Comparison of ENCODE assay signal across 1 cellular context in the genomic region with DNA sequence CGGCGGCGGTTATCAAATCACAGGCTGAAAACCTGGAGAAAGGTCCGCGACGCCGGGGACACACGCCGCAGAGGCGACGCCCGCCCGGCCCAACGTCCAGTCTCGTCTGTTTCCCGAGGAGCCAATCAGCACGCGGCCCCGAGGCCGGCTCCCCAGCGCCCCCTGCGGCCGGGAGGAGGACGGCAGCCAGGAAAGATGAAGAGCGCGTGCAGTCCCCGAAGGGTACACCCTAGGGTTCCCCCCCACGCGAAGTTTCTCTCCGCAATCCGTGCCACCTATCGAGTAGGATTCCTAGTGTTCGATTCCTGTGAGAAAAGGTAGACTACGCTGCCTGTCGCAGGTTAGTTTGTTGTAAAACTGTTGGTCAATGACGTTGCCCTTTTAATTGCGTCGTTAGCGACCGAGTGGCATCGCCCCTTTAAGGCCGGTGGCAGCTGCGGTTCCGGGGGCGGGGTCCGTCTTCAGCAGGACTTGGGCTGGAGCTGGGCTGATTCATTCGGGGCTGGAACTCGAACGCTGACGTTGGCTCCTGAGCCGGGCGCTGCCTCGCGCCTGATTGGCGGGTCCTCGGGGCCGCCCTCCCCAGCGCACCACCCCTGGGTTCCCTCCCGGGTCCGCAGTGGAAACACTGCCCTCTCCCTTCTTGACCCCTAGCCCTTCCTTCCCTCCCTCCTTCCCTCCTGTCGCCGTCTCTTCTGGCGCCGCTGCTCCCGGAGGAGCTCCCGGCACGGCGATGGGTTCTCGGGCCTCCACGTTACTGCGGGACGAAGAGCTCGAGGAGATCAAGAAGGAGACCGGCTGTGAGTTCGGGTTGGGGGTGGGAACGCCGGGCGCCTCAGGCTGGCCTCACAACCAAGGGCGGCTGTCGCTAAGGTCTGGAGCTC.
A peak's percentile ranks its signal among the peaks of the same experiment; 100 is the strongest.
TF ChIP-seq lines count a peak whose summit lies in the region.

TSS of gene CHP1 (plus strand) at position 619 of the 884 bp plus-strand sequence. CDS start at position 734, 115 bp downstream.
A gene with protein sequence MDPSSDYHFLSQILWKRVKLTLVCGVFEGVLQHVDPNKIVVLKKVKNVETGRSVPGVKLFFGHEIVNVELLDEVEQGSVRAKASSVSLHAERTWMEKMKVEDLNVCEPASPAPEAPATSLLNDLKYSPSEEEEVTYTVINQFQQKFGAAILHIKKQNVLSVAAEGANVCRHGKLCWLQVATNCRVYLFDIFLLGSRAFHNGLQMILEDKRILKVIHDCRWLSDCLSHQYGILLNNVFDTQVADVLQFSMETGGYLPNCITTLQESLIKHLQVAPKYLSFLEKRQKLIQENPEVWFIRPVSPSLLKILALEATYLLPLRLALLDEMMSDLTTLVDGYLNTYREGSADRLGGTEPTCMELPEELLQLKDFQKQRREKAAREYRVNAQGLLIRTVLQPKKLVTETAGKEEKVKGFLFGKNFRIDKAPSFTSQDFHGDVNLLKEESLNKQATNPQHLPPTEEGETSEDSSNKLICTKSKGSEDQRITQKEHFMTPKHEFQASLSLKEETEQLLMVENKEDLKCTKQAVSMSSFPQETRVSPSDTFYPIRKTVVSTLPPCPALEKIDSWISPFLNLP (minus strand): TSS at position 108 of the 884 bp plus-strand sequence. CDS start 4,182 bp downstream, outside the sequence.

TF ChIP-seq in K562, 482 proteins besides CTCF, POLR2A, EP300 and RAD21 (continued from another document and continues in another):
- TF ChIP-seq ZNF609 (CRISPR knock-in tag; IDR thresholded peaks at IDR 0.05; ENCODE audit: borderline replicate concordance), result peak; percentile 95; the same call in 1 of the 2 replicates
- no peak for TF ChIP-seq ZSCAN29 (IDR thresholded peaks at IDR 0.05)
- peak; percentile 92 for TF ChIP-seq ZBTB43 (CRISPR knock-in tag; IDR thresholded peaks at IDR 0.05)
- no peak for TF ChIP-seq ZNF79 (CRISPR knock-in tag; IDR thresholded peaks at IDR 0.05; ENCODE audit: low read depth)
- TF ChIP-seq PHB (CRISPR knock-in tag; IDR thresholded peaks at IDR 0.05), result peak; percentile 87; the same call in 1 of the 2 replicates
- TF ChIP-seq POLR3A (IDR thresholded peaks at IDR 0.05; ENCODE audit: borderline replicate concordance, extremely low read depth, insufficient read depth, insufficient read length), result no peak
- TF ChIP-seq PCBP2 (IDR thresholded peaks at IDR 0.05; ENCODE audit: low read depth, low read length, poor library complexity, severe bottlenecking), result no peak
- TF ChIP-seq, protein P1, sequence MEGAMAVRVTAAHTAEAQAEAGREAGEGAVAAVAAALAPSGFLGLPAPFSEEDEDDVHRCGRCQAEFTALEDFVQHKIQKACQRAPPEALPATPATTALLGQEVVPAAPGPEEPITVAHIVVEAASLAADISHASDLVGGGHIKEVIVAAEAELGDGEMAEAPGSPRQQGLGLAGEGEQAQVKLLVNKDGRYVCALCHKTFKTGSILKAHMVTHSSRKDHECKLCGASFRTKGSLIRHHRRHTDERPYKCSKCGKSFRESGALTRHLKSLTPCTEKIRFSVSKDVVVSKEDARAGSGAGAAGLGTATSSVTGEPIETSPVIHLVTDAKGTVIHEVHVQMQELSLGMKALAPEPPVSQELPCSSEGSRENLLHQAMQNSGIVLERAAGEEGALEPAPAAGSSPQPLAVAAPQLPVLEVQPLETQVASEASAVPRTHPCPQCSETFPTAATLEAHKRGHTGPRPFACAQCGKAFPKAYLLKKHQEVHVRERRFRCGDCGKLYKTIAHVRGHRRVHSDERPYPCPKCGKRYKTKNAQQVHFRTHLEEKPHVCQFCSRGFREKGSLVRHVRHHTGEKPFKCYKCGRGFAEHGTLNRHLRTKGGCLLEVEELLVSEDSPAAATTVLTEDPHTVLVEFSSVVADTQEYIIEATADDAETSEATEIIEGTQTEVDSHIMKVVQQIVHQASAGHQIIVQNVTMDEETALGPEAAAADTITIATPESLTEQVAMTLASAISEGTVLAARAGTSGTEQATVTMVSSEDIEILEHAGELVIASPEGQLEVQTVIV (CRISPR knock-in tag; IDR thresholded peaks at IDR 0.05; ENCODE audit: borderline replicate concordance), result no peak
- no peak for TF ChIP-seq PYGO2 (tag; IDR thresholded peaks at IDR 0.05)
- TF ChIP-seq ZNF561 (CRISPR knock-in tag; conservative IDR thresholded peaks at IDR 0.05), result no peak
- no peak for TF ChIP-seq TFAM (CRISPR knock-in tag; conservative IDR thresholded peaks at IDR 0.05)
- TF ChIP-seq, protein P2, sequence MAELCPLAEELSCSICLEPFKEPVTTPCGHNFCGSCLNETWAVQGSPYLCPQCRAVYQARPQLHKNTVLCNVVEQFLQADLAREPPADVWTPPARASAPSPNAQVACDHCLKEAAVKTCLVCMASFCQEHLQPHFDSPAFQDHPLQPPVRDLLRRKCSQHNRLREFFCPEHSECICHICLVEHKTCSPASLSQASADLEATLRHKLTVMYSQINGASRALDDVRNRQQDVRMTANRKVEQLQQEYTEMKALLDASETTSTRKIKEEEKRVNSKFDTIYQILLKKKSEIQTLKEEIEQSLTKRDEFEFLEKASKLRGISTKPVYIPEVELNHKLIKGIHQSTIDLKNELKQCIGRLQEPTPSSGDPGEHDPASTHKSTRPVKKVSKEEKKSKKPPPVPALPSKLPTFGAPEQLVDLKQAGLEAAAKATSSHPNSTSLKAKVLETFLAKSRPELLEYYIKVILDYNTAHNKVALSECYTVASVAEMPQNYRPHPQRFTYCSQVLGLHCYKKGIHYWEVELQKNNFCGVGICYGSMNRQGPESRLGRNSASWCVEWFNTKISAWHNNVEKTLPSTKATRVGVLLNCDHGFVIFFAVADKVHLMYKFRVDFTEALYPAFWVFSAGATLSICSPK (IDR thresholded peaks at IDR 0.05; ENCODE audit: borderline replicate concordance), result no peak
- TF ChIP-seq RFX7 (CRISPR knock-in tag; IDR thresholded peaks at IDR 0.05), result no peak
- no peak for TF ChIP-seq TEAD2 (tag; IDR thresholded peaks at IDR 0.05)
- TF ChIP-seq, protein P3, sequence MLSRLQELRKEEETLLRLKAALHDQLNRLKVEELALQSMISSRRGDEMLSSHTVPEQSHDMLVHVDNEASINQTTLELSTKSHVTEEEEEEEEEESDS (CRISPR knock-in tag; IDR thresholded peaks at IDR 0.05), result no peak
- TF ChIP-seq IRF2 (CRISPR knock-in tag; IDR thresholded peaks at IDR 0.05), result no peak
- TF ChIP-seq ZNF778 (CRISPR knock-in tag; IDR thresholded peaks at IDR 0.05), result no peak
- TF ChIP-seq, protein P4, sequence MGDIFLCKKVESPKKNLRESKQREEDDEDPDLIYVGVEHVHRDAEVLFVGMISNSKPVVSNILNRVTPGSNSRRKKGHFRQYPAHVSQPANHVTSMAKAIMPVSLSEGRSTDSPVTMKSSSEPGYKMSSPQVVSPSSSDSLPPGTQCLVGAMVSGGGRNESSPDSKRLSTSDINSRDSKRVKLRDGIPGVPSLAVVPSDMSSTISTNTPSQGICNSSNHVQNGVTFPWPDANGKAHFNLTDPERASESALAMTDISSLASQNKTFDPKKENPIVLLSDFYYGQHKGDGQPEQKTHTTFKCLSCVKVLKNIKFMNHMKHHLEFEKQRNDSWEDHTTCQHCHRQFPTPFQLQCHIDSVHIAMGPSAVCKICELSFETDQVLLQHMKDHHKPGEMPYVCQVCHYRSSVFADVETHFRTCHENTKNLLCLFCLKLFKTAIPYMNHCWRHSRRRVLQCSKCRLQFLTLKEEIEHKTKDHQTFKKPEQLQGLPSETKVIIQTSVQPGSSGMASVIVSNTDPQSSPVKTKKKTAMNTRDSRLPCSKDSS (IDR thresholded peaks at IDR 0.05; ENCODE audit: low read depth, partially characterized antibody), result no peak
- TF ChIP-seq MBD2 (IDR thresholded peaks at IDR 0.05; ENCODE audit: borderline replicate concordance, low read depth), result peak; percentile 52; the same call in 1 of the 2 replicates
- TF ChIP-seq SMARCA4 (IDR thresholded peaks at IDR 0.05), result peak; percentile 21; the same call in 1 of the 2 replicates
- peak; percentile 75 for TF ChIP-seq NBN (IDR thresholded peaks at IDR 0.05; ENCODE audit: low read depth)
- no peak for TF ChIP-seq ARID3A (IDR thresholded peaks at IDR 0.05; ENCODE audit: borderline replicate concordance, low read depth, low read length)
- TF ChIP-seq SMARCE1 (IDR thresholded peaks at IDR 0.05), result peak; percentile 58; the same call in 1 of the 2 replicates
- TF ChIP-seq GMEB1 (CRISPR knock-in tag; IDR thresholded peaks at IDR 0.05), result peak; percentile 83
- no peak for TF ChIP-seq POLR3G (IDR thresholded peaks at IDR 0.05; ENCODE audit: extremely low read depth, insufficient read length, insufficient replicate concordance)
- no peak for TF ChIP-seq ETS2 (tag; IDR thresholded peaks at IDR 0.05; ENCODE audit: borderline replicate concordance, poor library complexity, severe bottlenecking)
- TF ChIP-seq CBX3 (IDR thresholded peaks at IDR 0.05; ENCODE audit: borderline replicate concordance in 1 of 2, low read length in 2 of 2), result peak in 1 of 2 experiments; percentile 93; a peak in 2 of 3 replicates
- TF ChIP-seq HMG20A (CRISPR knock-in tag; conservative IDR thresholded peaks at IDR 0.05), result no peak
- TF ChIP-seq NFRKB (IDR thresholded peaks at IDR 0.05; ENCODE audit: low read depth), result no peak
- TF ChIP-seq, protein P5, sequence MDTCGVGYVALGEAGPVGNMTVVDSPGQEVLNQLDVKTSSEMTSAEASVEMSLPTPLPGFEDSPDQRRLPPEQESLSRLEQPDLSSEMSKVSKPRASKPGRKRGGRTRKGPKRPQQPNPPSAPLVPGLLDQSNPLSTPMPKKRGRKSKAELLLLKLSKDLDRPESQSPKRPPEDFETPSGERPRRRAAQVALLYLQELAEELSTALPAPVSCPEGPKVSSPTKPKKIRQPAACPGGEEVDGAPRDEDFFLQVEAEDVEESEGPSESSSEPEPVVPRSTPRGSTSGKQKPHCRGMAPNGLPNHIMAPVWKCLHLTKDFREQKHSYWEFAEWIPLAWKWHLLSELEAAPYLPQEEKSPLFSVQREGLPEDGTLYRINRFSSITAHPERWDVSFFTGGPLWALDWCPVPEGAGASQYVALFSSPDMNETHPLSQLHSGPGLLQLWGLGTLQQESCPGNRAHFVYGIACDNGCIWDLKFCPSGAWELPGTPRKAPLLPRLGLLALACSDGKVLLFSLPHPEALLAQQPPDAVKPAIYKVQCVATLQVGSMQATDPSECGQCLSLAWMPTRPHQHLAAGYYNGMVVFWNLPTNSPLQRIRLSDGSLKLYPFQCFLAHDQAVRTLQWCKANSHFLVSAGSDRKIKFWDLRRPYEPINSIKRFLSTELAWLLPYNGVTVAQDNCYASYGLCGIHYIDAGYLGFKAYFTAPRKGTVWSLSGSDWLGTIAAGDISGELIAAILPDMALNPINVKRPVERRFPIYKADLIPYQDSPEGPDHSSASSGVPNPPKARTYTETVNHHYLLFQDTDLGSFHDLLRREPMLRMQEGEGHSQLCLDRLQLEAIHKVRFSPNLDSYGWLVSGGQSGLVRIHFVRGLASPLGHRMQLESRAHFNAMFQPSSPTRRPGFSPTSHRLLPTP (IDR thresholded peaks at IDR 0.05; ENCODE audit: borderline replicate concordance, extremely low read depth, insufficient read length), result no peak
